In genomic region chr17:36687736-36688135, GRCh38 we compare ENCODE assay signal across 16 cellular contexts.
DNase-seq lines count a peak whose midpoint lies in the region; ATAC-seq and TF ChIP-seq lines count a peak whose summit lies in the region.
"Had no signal": no experiment of that assay in that cellular context is flagged by ENCODE, and none has a peak within 500 bp of the region (broad histone marks: within the 10 kb centered on the region; RNA-seq: fewer than 3 reads in every experiment).

No MANE protein-coding gene starts in this region.

- no peaks in the 10 kb centered on the region for H3K9me3 Mint-ChIP-seq in activated naive CD4-positive, alpha-beta T cell treated with anti-CD3 and anti-CD28 coated beads, Interleukin-2, amount 10 ng/mL, durations not matched to agents 7 days and 5 days
- no peaks in the 10 kb centered on the region for H3K9me3 Mint-ChIP-seq in activated naive CD4-positive, alpha-beta T cell treated with anti-CD3 and anti-CD28 coated beads for 36 hours
- no peaks in the 10 kb centered on the region for H3K9me3 Mint-ChIP-seq in WTC11
- H3K9me3 Mint-ChIP-seq in CD4-positive, alpha-beta T cell = no peaks in the 10 kb centered on the region
- H3K9me3 Mint-ChIP-seq: CD4-positive, CD25-positive, alpha-beta regulatory T cell had no signal

- no peaks in the 10 kb centered on the region for H3K9me3 ChIP-seq in CD4-positive, alpha-beta T cell (ENCODE audit: control insufficient read depth, low read length)
- H3K9me3 ChIP-seq: BLaER1 had no signal

- H3K4me3 Mint-ChIP-seq in activated naive CD4-positive, alpha-beta T cell treated with anti-CD3 and anti-CD28 coated beads, Interleukin-2, amount 10 ng/mL, durations not matched to agents 7 days and 5 days = no peak overlapping the region
- no peak overlapping the region for H3K4me3 Mint-ChIP-seq in activated naive CD4-positive, alpha-beta T cell treated with anti-CD3 and anti-CD28 coated beads for 36 hours
- no peak overlapping the region for H3K4me3 Mint-ChIP-seq in WTC11
- no peak overlapping the region for H3K4me3 Mint-ChIP-seq in CD4-positive, alpha-beta T cell
- H3K4me3 Mint-ChIP-seq: CD4-positive, CD25-positive, alpha-beta regulatory T cell had no signal

- ATAC-seq in WTC11 = peak; percentile 68
- ATAC-seq in CD4-positive, alpha-beta T cell (ENCODE audit: poor library complexity) = no peak
- ATAC-seq in GM18517 (IDR thresholded peaks at IDR 0.05; ENCODE audit: unreplicated experiment) = no peak
- ATAC-seq: HepG2 had no signal

- no peaks in the 10 kb centered on the region for H3K36me3 Mint-ChIP-seq in activated naive CD4-positive, alpha-beta T cell treated with anti-CD3 and anti-CD28 coated beads, Interleukin-2, amount 10 ng/mL, durations not matched to agents 7 days and 5 days
- H3K36me3 Mint-ChIP-seq in activated naive CD4-positive, alpha-beta T cell treated with anti-CD3 and anti-CD28 coated beads for 36 hours (ENCODE audit: low read depth) = no peaks in the 10 kb centered on the region
- no peaks in the 10 kb centered on the region for H3K36me3 Mint-ChIP-seq in WTC11
- no peaks in the 10 kb centered on the region for H3K36me3 Mint-ChIP-seq in CD4-positive, alpha-beta T cell (ENCODE audit: low read depth)

- no peaks in the 10 kb centered on the region for H3K4me1 Mint-ChIP-seq in activated naive CD4-positive, alpha-beta T cell treated with anti-CD3 and anti-CD28 coated beads, Interleukin-2, amount 10 ng/mL, durations not matched to agents 7 days and 5 days
- no peaks in the 10 kb centered on the region for H3K4me1 Mint-ChIP-seq in activated naive CD4-positive, alpha-beta T cell treated with anti-CD3 and anti-CD28 coated beads for 36 hours (ENCODE audit: low read depth)
- H3K4me1 Mint-ChIP-seq in WTC11 = peaks cover 30% of the 10 kb centered on the region
- H3K4me1 Mint-ChIP-seq in CD4-positive, alpha-beta T cell (ENCODE audit: low read depth) = no peaks in the 10 kb centered on the region
- H3K4me1 Mint-ChIP-seq: CD4-positive, CD25-positive, alpha-beta regulatory T cell had no signal

- no peak overlapping the region for H3K27ac Mint-ChIP-seq in activated naive CD4-positive, alpha-beta T cell treated with anti-CD3 and anti-CD28 coated beads, Interleukin-2, amount 10 ng/mL, durations not matched to agents 7 days and 5 days
- H3K27ac Mint-ChIP-seq in activated naive CD4-positive, alpha-beta T cell treated with anti-CD3 and anti-CD28 coated beads for 36 hours = no peak overlapping the region
- no peak overlapping the region for H3K27ac Mint-ChIP-seq in WTC11
- no peak overlapping the region for H3K27ac Mint-ChIP-seq in CD4-positive, alpha-beta T cell
- H3K27ac Mint-ChIP-seq: CD4-positive, CD25-positive, alpha-beta regulatory T cell had no signal

- H3K27me3 ChIP-seq in CD4-positive, alpha-beta T cell (ENCODE audit: control insufficient read depth, insufficient read depth, low read length) = no peaks in the 10 kb centered on the region
- H3K27me3 ChIP-seq: BLaER1 had no signal

- no peak overlapping the region for H3K27ac ChIP-seq in CD4-positive, alpha-beta T cell (ENCODE audit: low read depth, low read length)
- H3K27ac ChIP-seq: 22Rv1, BLaER1 had no signal

- CTCF ChIA-PET in activated naive CD4-positive, alpha-beta T cell treated with anti-CD3 and anti-CD28 coated beads, Interleukin-2, amount 10 ng/mL, durations not matched to agents 7 days and 5 days (lab: Charles Lee) = no interaction called here
- CTCF ChIA-PET in activated naive CD4-positive, alpha-beta T cell treated with anti-CD3 and anti-CD28 coated beads for 36 hours (lab: Charles Lee) = interaction anchor here (1.0 kb wide), 1 partner anchor 63 kb away, joined by 3 read pairs; no protein-coding TSS in a partner anchor
- CTCF ChIA-PET in WTC11 (lab: Charles Lee) = interaction anchor here (0.6 to 1.8 kb wide), 12 partner anchors 11 to 231 kb away, joined by 3 to 9 read pairs (median 4); partner anchors contain the start of gene MRM1
- CTCF ChIA-PET in CD4-positive, alpha-beta T cell (lab: Charles Lee) = no interaction called here

- H3K27me3 Mint-ChIP-seq in activated naive CD4-positive, alpha-beta T cell treated with anti-CD3 and anti-CD28 coated beads, Interleukin-2, amount 10 ng/mL, durations not matched to agents 7 days and 5 days = peaks cover 71% of the 10 kb centered on the region
- peaks cover 1% of the 10 kb centered on the region for H3K27me3 Mint-ChIP-seq in activated naive CD4-positive, alpha-beta T cell treated with anti-CD3 and anti-CD28 coated beads for 36 hours (ENCODE audit: low read depth)
- no peaks in the 10 kb centered on the region for H3K27me3 Mint-ChIP-seq in WTC11 (ENCODE audit: low read depth)
- H3K27me3 Mint-ChIP-seq in CD4-positive, alpha-beta T cell = peaks cover 11% of the 10 kb centered on the region

- TF ChIP-seq CTCF in WTC11 (IDR thresholded peaks at IDR 0.05) = no peak
- TF ChIP-seq CTCF in CD4-positive, alpha-beta T cell (IDR thresholded peaks at IDR 0.05) = no peak

- POLR2A ChIA-PET in WTC11 (lab: Charles Lee) = interaction anchor here (0.7 to 1.2 kb wide), 2 partner anchors 13 to 86 kb away, joined by 3 to 4 read pairs; no protein-coding TSS in a partner anchor
- POLR2A ChIA-PET in CD4-positive, alpha-beta T cell (lab: Charles Lee) = no interaction called here

- peak; percentile 2 for DNase-seq in activated naive CD4-positive, alpha-beta T cell treated with anti-CD3 and anti-CD28 coated beads, Interleukin-2, amount 10 ng/mL, durations not matched to agents 7 days and 5 days
- no peak for DNase-seq in activated naive CD4-positive, alpha-beta T cell treated with anti-CD3 and anti-CD28 coated beads for 36 hours
- peak; percentile 50 for DNase-seq in WTC11 (ENCODE audit: low spot score)
- peak; percentile 55 for DNase-seq in iPS-NIHi11 (ENCODE audit: low spot score)
- DNase-seq in CD4-positive, alpha-beta T cell = no peak
- no peak for DNase-seq in DMS114 treated with DMSO at 0.1 percent for 48 hours (lab: John Stamatoyannopoulos, UW; ENCODE audit: unreplicated experiment)
- DNase-seq in dedifferentiated amniotic fluid mesenchymal stem cell (ENCODE audit: extremely low spot score) = no peak
- DNase-seq: AML-193; CD4-positive, CD25-positive, alpha-beta regulatory T cell; DMS153; DMS79 treated with DMSO at 0.1 percent for 48 hours; EL had no signal

- intact Hi-C loops in activated naive CD4-positive, alpha-beta T cell treated with anti-CD3 and anti-CD28 coated beads for 36 hours (cut with micrococcal nuclease) = loop anchor here (1.0 kb wide), 1 partner anchor 38 kb away; no protein-coding TSS in a partner anchor
- intact Hi-C loops in CD4-positive, alpha-beta T cell (cut with DNase I, micrococcal nuclease) = no loop called here

TF ChIP-seq in WTC11, 78 proteins besides CTCF, POLR2A, EP300 and RAD21:
- TF ChIP-seq, protein P1, sequence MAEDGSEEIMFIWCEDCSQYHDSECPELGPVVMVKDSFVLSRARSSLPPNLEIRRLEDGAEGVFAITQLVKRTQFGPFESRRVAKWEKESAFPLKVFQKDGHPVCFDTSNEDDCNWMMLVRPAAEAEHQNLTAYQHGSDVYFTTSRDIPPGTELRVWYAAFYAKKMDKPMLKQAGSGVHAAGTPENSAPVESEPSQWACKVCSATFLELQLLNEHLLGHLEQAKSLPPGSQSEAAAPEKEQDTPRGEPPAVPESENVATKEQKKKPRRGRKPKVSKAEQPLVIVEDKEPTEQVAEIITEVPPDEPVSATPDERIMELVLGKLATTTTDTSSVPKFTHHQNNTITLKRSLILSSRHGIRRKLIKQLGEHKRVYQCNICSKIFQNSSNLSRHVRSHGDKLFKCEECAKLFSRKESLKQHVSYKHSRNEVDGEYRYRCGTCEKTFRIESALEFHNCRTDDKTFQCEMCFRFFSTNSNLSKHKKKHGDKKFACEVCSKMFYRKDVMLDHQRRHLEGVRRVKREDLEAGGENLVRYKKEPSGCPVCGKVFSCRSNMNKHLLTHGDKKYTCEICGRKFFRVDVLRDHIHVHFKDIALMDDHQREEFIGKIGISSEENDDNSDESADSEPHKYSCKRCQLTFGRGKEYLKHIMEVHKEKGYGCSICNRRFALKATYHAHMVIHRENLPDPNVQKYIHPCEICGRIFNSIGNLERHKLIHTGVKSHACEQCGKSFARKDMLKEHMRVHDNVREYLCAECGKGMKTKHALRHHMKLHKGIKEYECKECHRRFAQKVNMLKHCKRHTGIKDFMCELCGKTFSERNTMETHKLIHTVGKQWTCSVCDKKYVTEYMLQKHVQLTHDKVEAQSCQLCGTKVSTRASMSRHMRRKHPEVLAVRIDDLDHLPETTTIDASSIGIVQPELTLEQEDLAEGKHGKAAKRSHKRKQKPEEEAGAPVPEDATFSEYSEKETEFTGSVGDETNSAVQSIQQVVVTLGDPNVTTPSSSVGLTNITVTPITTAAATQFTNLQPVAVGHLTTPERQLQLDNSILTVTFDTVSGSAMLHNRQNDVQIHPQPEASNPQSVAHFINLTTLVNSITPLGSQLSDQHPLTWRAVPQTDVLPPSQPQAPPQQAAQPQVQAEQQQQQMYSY (CRISPR knock-in tag; IDR thresholded peaks at IDR 0.05) = peak; percentile 97
- TF ChIP-seq NFATC4 (CRISPR knock-in tag; IDR thresholded peaks at IDR 0.05) (no peak), E2F5 (CRISPR knock-in tag; IDR thresholded peaks at IDR 0.05) (no peak), ZNF138 (CRISPR knock-in tag; conservative IDR thresholded peaks at IDR 0.05) (no peak)

Comparison
In these comparisons a context has a peak if more than half of its experiments do, and no peak if none do; other contexts are left out.
1. DNase-seq: peak in activated naive CD4-positive, alpha-beta T cell treated with anti-CD3 and anti-CD28 coated beads, Interleukin-2, amount 10 ng/mL, durations not matched to agents 7 days and 5 days (single experiment), WTC11 (single experiment) and iPS-NIHi11 (single experiment); none in activated naive CD4-positive, alpha-beta T cell treated with anti-CD3 and anti-CD28 coated beads for 36 hours (single experiment), CD4-positive, alpha-beta T cell (0 of 10), DMS114 treated with DMSO at 0.1 percent for 48 hours (single experiment) and dedifferentiated amniotic fluid mesenchymal stem cell (single experiment).
2. CTCF ChIA-PET loops: an anchor here in activated naive CD4-positive, alpha-beta T cell treated with anti-CD3 and anti-CD28 coated beads for 36 hours (1.0 kb wide) and WTC11 (0.6 to 1.8 kb wide); none called in activated naive CD4-positive, alpha-beta T cell treated with anti-CD3 and anti-CD28 coated beads, Interleukin-2, amount 10 ng/mL, durations not matched to agents 7 days and 5 days and CD4-positive, alpha-beta T cell.